ENCODE assay signal across 8 cellular contexts in genomic region chr5:87412417-87413115, GRCh38. TPM values are rescaled to one million over a fixed set of nuclear protein-coding genes. Genes with fewer than 3 reads are reported as not detected.
A peak's percentile ranks its signal among the peaks of the same experiment; 100 is the strongest.
DNase-seq lines count a peak whose midpoint lies in the region; ATAC-seq lines count a peak whose summit lies in the region.

CCNH (minus strand) TSS chr5:87412930; CDS start chr5:87412794, 136 bp downstream.

- DNase-seq in COLO668 (lab: John Stamatoyannopoulos, UW; ENCODE audit: unreplicated experiment): peak; percentile 93
- DNase-seq in HT1080 (ENCODE audit: low read depth): peak; percentile 96
- DNase-seq in NOMO-1 treated with DMSO at 0.1 percent for 48 hours (lab: John Stamatoyannopoulos, UW; ENCODE audit: unreplicated experiment): peak; percentile 98
- peak; percentile 91 to 96 for DNase-seq in activated CD8-positive, alpha-beta memory T cell treated with anti-CD3 and anti-CD28 coated beads for 4 hours (ENCODE audit: low read depth in 2 of 2)
- DNase-seq in effector memory CD4-positive, alpha-beta T cell: peak; percentile 93 to 96 (median 94)
- DNase-seq in lung microvascular endothelial cell (ENCODE audit: low read depth in 2 of 2): peak; percentile 98
- DNase-seq in stimulated activated CD4-positive, alpha-beta T cell treated with anti-CD3 and anti-CD28 coated beads, TNF-alpha, amount 100 ng/mL, for 48 hours (ENCODE audit: low read depth in 3 of 3): peak; percentile 89 to 94 (median 92)

- peaks cover 15% of the 10 kb centered on the region for H3K4me1 ChIP-seq in effector memory CD4-positive, alpha-beta T cell (ENCODE audit: control insufficient read depth, insufficient read depth, low read length, poor library complexity, severe bottlenecking)

- H3K9me3 ChIP-seq in effector memory CD4-positive, alpha-beta T cell (ENCODE audit: control insufficient read depth, low read length): no peaks in the 10 kb centered on the region

- H3K36me3 ChIP-seq in effector memory CD4-positive, alpha-beta T cell (ENCODE audit: control insufficient read depth, insufficient read depth, low read length): peaks cover 16% of the 10 kb centered on the region

- peak; percentile 99 for ATAC-seq in GM21360 (IDR thresholded peaks at IDR 0.05; ENCODE audit: unreplicated experiment)

- peak within 1 kb of the TSS; percentile 84 for H3K4me3 ChIP-seq in effector memory CD4-positive, alpha-beta T cell (ENCODE audit: insufficient read depth, low read depth, low read length, poor library complexity, severe bottlenecking)

- H3K27ac ChIP-seq in effector memory CD4-positive, alpha-beta T cell (ENCODE audit: insufficient read depth, low read length, poor library complexity, severe bottlenecking): peak within 1 kb of the TSS; percentile 95

- no peaks in the 10 kb centered on the region for H3K27me3 ChIP-seq in effector memory CD4-positive, alpha-beta T cell (replicated peaks; ENCODE audit: control insufficient read depth, insufficient read depth, low read length, poor library complexity, severe bottlenecking)

RNA-seq across cellular contexts. Expression of gene CCNH, which starts in this region (rescaled TPM):
- 87.0 and 96.5 TPM in 2 replicates for total RNA-seq in HT1080 (2014; rRNA removed; shearing (Covaris generic))
- polyA plus RNA-seq in HT1080 (2015; cell fraction: cytosol; rRNA removed): 73.2 and 75.2 TPM in 2 replicates
- polyA plus RNA-seq in HT1080 (2015; cell fraction: nucleus; rRNA removed): 83.6 and 94.0 TPM in 2 replicates
- total RNA-seq in lung microvascular endothelial cell: 46.4 and 57.7 TPM in 2 replicates

Comparison
In these comparisons a context has a peak if more than half of its experiments do, and no peak if none do; other contexts are left out.
1. Peak in every context shown above with its lines: DNase-seq, ATAC-seq, H3K4me3 ChIP-seq and H3K27ac ChIP-seq.